Comparison of ENCODE assay signal across 7 cellular contexts in the genomic region with DNA sequence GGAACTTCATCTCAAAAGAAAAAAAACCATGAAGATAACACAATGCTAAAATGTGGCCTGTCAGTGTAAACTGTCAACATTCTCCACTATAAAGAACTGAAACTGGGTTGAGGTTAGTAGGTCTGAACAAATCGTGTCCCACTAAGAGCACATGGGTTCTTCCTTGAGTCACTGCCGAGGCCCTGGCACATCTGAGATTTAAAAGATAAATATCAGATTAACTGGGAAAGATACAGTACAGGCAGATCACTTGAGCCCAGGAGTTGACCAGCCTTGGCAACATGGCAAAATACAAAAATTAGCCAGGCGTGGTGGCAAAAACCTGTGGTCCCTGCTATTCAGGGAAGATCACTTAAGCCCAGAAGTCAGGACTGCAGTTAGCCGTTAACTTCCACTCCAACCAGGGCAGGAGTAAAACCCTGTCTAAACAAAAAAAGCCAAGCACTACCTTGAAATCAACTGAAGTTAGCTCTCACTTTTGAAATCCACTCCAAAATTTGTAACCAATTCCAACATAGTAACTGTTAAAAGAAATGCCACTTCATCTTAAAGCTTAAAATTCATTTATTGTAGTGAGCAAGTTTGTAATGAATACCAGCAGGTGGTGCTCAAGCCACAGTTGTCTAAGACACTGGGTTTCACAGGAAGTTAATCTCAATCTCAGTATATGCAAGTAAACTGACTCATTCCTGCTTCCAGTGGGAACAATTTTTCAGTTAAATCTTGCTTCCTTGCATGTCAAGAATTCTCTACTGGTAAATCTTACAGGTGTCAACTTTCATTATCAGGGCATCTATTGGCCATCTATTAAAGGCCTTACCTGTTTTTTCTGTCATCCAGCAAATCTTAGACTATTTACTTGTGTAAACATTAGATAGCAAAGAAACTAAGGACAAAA. TPM values are rescaled to one million over a fixed set of nuclear protein-coding genes. Genes with fewer than 3 reads are reported as not detected.
A peak's percentile ranks its signal among the peaks of the same experiment; 100 is the strongest.
DNase-seq lines count a peak whose midpoint lies in the region; ATAC-seq and TF ChIP-seq lines count a peak whose summit lies in the region.

No MANE protein-coding gene starts in this region.

- H3K36me3 ChIP-seq in SJCRH30 (peaks cover 67% of the 10 kb centered on the region), iPS-18a (ENCODE audit: control insufficient read depth, low read depth, low read length) (peaks cover 51% of the 10 kb centered on the region)

- no peak overlapping the region for H3K9ac ChIP-seq in iPS-18a (ENCODE audit: low read length)

- H3K4me3 ChIP-seq in SJCRH30 (no peak overlapping the region), astrocyte of the spinal cord (ENCODE audit: low read depth, low read length) (no peak overlapping the region), iPS-18a (ENCODE audit: low read length) (no peak overlapping the region)

- H3K27me3 ChIP-seq in SJCRH30: peaks cover 5% of the 10 kb centered on the region; the same call in 1 of the 2 replicates
- no peaks in the 10 kb centered on the region for H3K27me3 ChIP-seq in iPS-18a (ENCODE audit: control insufficient read depth, insufficient read depth, low read length)

- peak; percentile 40 for ATAC-seq in GM21423 (IDR thresholded peaks at IDR 0.05; ENCODE audit: unreplicated experiment)

- H3K9me3 ChIP-seq in SJCRH30 (replicated peaks) (no peaks in the 10 kb centered on the region), iPS-18a (ENCODE audit: control insufficient read depth, low read depth, low read length) (no peaks in the 10 kb centered on the region)

- in situ Hi-C loops in astrocyte of the spinal cord (cut with HindIII; ENCODE audit: low sequenced_read_pairs): no loop called here

- H3K27ac ChIP-seq in SJCRH30 (no peak overlapping the region; the same call in 1 of the 2 replicates), iPS-18a (ENCODE audit: low read length) (peak overlapping the region; percentile 52)

- TF ChIP-seq CTCF in astrocyte of the spinal cord (IDR thresholded peaks at IDR 0.05; ENCODE audit: low read depth, low read length): peak; percentile 54

- H3K4me1 ChIP-seq in SJCRH30 (peaks cover 4% of the 10 kb centered on the region; the same call in 1 of the 2 replicates), iPS-18a (ENCODE audit: control insufficient read depth, low read depth, low read length) (peaks cover 5% of the 10 kb centered on the region)

- DNase-seq in GM03348 (ENCODE audit: low spot score) (peak; percentile 54), HUDEP-2 (lab: John Stamatoyannopoulos, UW; ENCODE audit: unreplicated experiment in 76 of 76) (peak in 56 of 76 experiments; percentile 3 to 78 (median 54)), SJCRH30 (peak; percentile 29 to 70), astrocyte of the spinal cord (ENCODE audit: low read depth, low spot score) (peak; percentile 86), smooth muscle cell of the brain vasculature (ENCODE audit: low read depth, low spot score) (peak; percentile 72)

RNA-seq across cellular contexts. Expression of gene EEF1A1, which starts 5.4 kb away (rescaled TPM):
- 14,252 and 14,593 TPM in 2 replicates for total RNA-seq in SJCRH30 (2014; rRNA removed; shearing (Covaris generic))

RNA-seq across cellular contexts. Expression of gene MTO1, which starts 53.9 kb away (rescaled TPM):
- 26.9 and 41.1 TPM in 2 replicates for total RNA-seq in SJCRH30 (2014; rRNA removed; shearing (Covaris generic))
